ENCODE assay signal across 8 cellular contexts in genomic region chr1:222815367-222815765, GRCh38. TPM values are rescaled to one million over a fixed set of nuclear protein-coding genes. Genes with fewer than 3 reads are reported as not detected.
DNase-seq lines count a peak whose midpoint lies in the region; ATAC-seq, FAIRE-seq and TF ChIP-seq lines count a peak whose summit lies in the region.

No MANE protein-coding gene starts in this region.

- H3K79me2 ChIP-seq in OCI-LY3 (ENCODE audit: low read length) (peaks cover 3% of the 10 kb centered on the region; the same call in 1 of the 2 replicates), astrocyte (ENCODE audit: insufficient read depth, low read length) (peaks cover 46% of the 10 kb centered on the region)

- H3K36me3 Mint-ChIP-seq in astrocyte (ENCODE audit: low read depth, unreplicated experiment), result no peaks in the 10 kb centered on the region
- no peaks in the 10 kb centered on the region for H3K36me3 Mint-ChIP-seq in immature natural killer cell

- H3K9me3 ChIP-seq in OCI-LY3 (ENCODE audit: insufficient read depth, low read length), result no peaks in the 10 kb centered on the region
- H3K9me3 ChIP-seq in astrocyte (ENCODE audit: insufficient read depth, low read depth, low read length), result no peaks in the 10 kb centered on the region

- H3K4me3 Mint-ChIP-seq in astrocyte (ENCODE audit: unreplicated experiment), result peak overlapping the region; percentile 86
- peak overlapping the region; percentile 90 to 95 (median 91) for H3K4me3 Mint-ChIP-seq in immature natural killer cell

- H3K9ac ChIP-seq in OCI-LY3 (ENCODE audit: low read length), result peak overlapping the region; percentile 76
- H3K9ac ChIP-seq in astrocyte (ENCODE audit: low read length), result peak overlapping the region; percentile 96

- TF ChIP-seq CTCF in OCI-LY3 (IDR thresholded peaks at IDR 0.05; ENCODE audit: low read depth, low read length) (no peak), astrocyte (IDR thresholded peaks at IDR 0.05; ENCODE audit: insufficient read depth, low read depth, low read length) (no peak)

- no peaks in the 10 kb centered on the region for H3K9me3 Mint-ChIP-seq in astrocyte (ENCODE audit: unreplicated experiment)
- H3K9me3 Mint-ChIP-seq in immature natural killer cell, result no peaks in the 10 kb centered on the region

- H2AFZ ChIP-seq in OCI-LY3 (ENCODE audit: low read depth, low read length) (peak overlapping the region; percentile 89), astrocyte (ENCODE audit: low read depth, low read length) (peak overlapping the region; percentile 95)

- H3K4me2 ChIP-seq in OCI-LY3 (ENCODE audit: low read length) (peak overlapping the region; percentile 75), astrocyte (ENCODE audit: low read length) (peak overlapping the region; percentile 94)

- peak overlapping the region; percentile 83 for H3K4me3 ChIP-seq in OCI-LY3 (ENCODE audit: low read length)
- H3K4me3 ChIP-seq in astrocyte (ENCODE audit: insufficient read depth, low read depth, low read length), result peak overlapping the region; percentile 93

- no peaks in the 10 kb centered on the region for H3K27me3 Mint-ChIP-seq in astrocyte (ENCODE audit: low read depth, unreplicated experiment)
- no peaks in the 10 kb centered on the region for H3K27me3 Mint-ChIP-seq in immature natural killer cell (ENCODE audit: low read depth in 3 of 3)

- H3K36me3 ChIP-seq in OCI-LY3 (replicated peaks; ENCODE audit: low read depth, low read length) (no peaks in the 10 kb centered on the region), astrocyte (ENCODE audit: insufficient read depth, low read length) (no peaks in the 10 kb centered on the region)

- peaks cover 6% of the 10 kb centered on the region for H3K27me3 ChIP-seq in OCI-LY3 (ENCODE audit: low read depth, low read length)
- no peaks in the 10 kb centered on the region for H3K27me3 ChIP-seq in astrocyte (ENCODE audit: insufficient read depth, low read length)

- no peak overlapping the region for H3K27ac Mint-ChIP-seq in astrocyte (ENCODE audit: unreplicated experiment)
- peak overlapping the region; percentile 56 to 90 (median 84) for H3K27ac Mint-ChIP-seq in immature natural killer cell

- H3K4me1 ChIP-seq in OCI-LY3 (ENCODE audit: low read length) (peaks cover 11% of the 10 kb centered on the region), astrocyte (ENCODE audit: insufficient read depth, low read length) (peaks cover 40% of the 10 kb centered on the region)

- no peak overlapping the region for H3K27ac ChIP-seq in OCI-LY3 (ENCODE audit: low read length)
- peak overlapping the region; percentile 97 for H3K27ac ChIP-seq in astrocyte (ENCODE audit: low read depth, low read length)

- no peaks in the 10 kb centered on the region for H4K20me1 ChIP-seq in OCI-LY3 (ENCODE audit: insufficient read depth, low read length)
- peaks cover 3% of the 10 kb centered on the region for H4K20me1 ChIP-seq in astrocyte (ENCODE audit: insufficient read depth, low read length)

- H3K4me1 Mint-ChIP-seq in astrocyte (ENCODE audit: low read depth, unreplicated experiment) (peaks cover 25% of the 10 kb centered on the region), immature natural killer cell (peaks cover 21 to 36% of the 10 kb centered on the region in 2 donors)

- peak; percentile 77 for FAIRE-seq in GM12892 (lab: Jason Lieb, UNC)
- FAIRE-seq in astrocyte (lab: Jason Lieb, UNC), result no peak

- ATAC-seq in GM21367 (IDR thresholded peaks at IDR 0.05; ENCODE audit: unreplicated experiment), result no peak
- ATAC-seq in GM19351 (IDR thresholded peaks at IDR 0.05; ENCODE audit: unreplicated experiment), result no peak

- TF ChIP-seq POLR2A in GM12892 (IDR thresholded peaks at IDR 0.05; ENCODE audit: low read depth, low read length), result no peak

- DNase-seq in GM12892 (ENCODE audit: insufficient read length) (no peak), astrocyte (ENCODE audit: low read depth) (peak; percentile 17), immature natural killer cell (no peak), NCI-H2171 (lab: John Stamatoyannopoulos, UW) (no peak)
- DNase-seq in stimulated activated CD4-positive, alpha-beta T cell treated with anti-CD3 and anti-CD28 coated beads, Interleukin-1b, Interleukin-23, amount 100 ng/mL, for 24 hours (ENCODE audit: low read depth in 4 of 4, low spot score in 1 of 4), result peak; percentile 40 to 64 (median 53)

RNA-seq across cellular contexts. Expression of gene DISP1, which starts 0.5 kb away (rescaled TPM):
- polyA plus RNA-seq in GM12892 (2012; ENCODE audit: missing spikeins), result 0.68 TPM
- 4.1 and 4.8 TPM in 2 replicates for total RNA-seq in astrocyte
- 1 to 10 TPM; 2.5 to 5.1 (median 2.8) TPM for polyA plus RNA-seq in immature natural killer cell

Comparison
In these comparisons a context has a peak if more than half of its experiments do, and no peak if none do; other contexts are left out.
1. DNase-seq: peak in astrocyte (single experiment) and stimulated activated CD4-positive, alpha-beta T cell treated with anti-CD3 and anti-CD28 coated beads, Interleukin-1b, Interleukin-23, amount 100 ng/mL, for 24 hours (4 of 4); none in GM12892 (single experiment), immature natural killer cell (0 of 3) and NCI-H2171 (single experiment).